ENCODE assay signal across 23 cellular contexts in genomic region chr1:151402764-151403163, GRCh38. TPM values are rescaled to one million over a fixed set of nuclear protein-coding genes. Genes with fewer than 3 reads are reported as not detected.
DNase-seq lines count a peak whose midpoint lies in the region; ATAC-seq, FAIRE-seq and TF ChIP-seq lines count a peak whose summit lies in the region.
"Had no signal": no experiment of that assay in that cellular context is flagged by ENCODE, and none has a peak within 500 bp of the region (broad histone marks: within the 10 kb centered on the region; RNA-seq: fewer than 3 reads in every experiment).

No MANE protein-coding gene starts in this region.

- POLR2A ChIA-PET in H1 (lab: Charles Lee; ENCODE audit: partially characterized antibody) (interaction anchor here (0.6 to 5.1 kb wide), 7 partner anchors 10 to 158 kb away, joined by 3 to 42 read pairs (median 3); no protein-coding TSS in a partner anchor), HEK293T (lab: Yijun Ruan, JAX) (interaction anchor here (1.2 to 1.8 kb wide), 4 partner anchors 9 to 213 kb away, joined by 3 to 6 read pairs (median 4); partner anchors contain the start of genes PI4KB and VPS72)

- ATAC-seq in activated T-cell treated with anti-CD3 and anti-CD28 coated beads, Interleukin-2, amount 50 U/mL, for 72 hours (replicated peaks in 1 of 2) = no peak
- ATAC-seq in T-helper 17 cell = no peak
- ATAC-seq: right cardiac atrium had no signal

- no peak overlapping the region for H3K4me3 Mint-ChIP-seq in activated T-cell treated with anti-CD3 and anti-CD28 coated beads, Interleukin-2, amount 50 U/mL, for 72 hours
- H3K4me3 Mint-ChIP-seq in T-helper 17 cell = no peak overlapping the region
- H3K4me3 Mint-ChIP-seq: memory B cell had no signal

- no peaks in the 10 kb centered on the region for H3K27me3 Mint-ChIP-seq in activated T-cell treated with anti-CD3 and anti-CD28 coated beads, Interleukin-2, amount 50 U/mL, for 72 hours (ENCODE audit: low read depth)
- H3K27me3 Mint-ChIP-seq in T-helper 17 cell = no peaks in the 10 kb centered on the region
- H3K27me3 Mint-ChIP-seq: memory B cell had no signal

- H3K9me3 ChIP-seq in T-helper 17 cell (ENCODE audit: control insufficient read depth, low read length, poor library complexity, severe bottlenecking) (no peaks in the 10 kb centered on the region), H1 (ENCODE audit: insufficient read depth in 2 of 2, low read depth in 1 of 2, low read length in 1 of 2) (no peaks in the 10 kb centered on the region), neutrophil (no peaks in the 10 kb centered on the region)

- H4K20me1 ChIP-seq in H1 (replicated peaks in 1 of 2; ENCODE audit: control insufficient read depth in 1 of 2, insufficient read depth in 2 of 2, low read length in 2 of 2) = peaks cover 7 to 21% of the 10 kb centered on the region in 2 experiments

- peaks cover 17 to 30% of the 10 kb centered on the region in 2 donors for H3K36me3 Mint-ChIP-seq in activated T-cell treated with anti-CD3 and anti-CD28 coated beads, Interleukin-2, amount 50 U/mL, for 72 hours (ENCODE audit: insufficient read depth in 2 of 2)
- H3K36me3 Mint-ChIP-seq in T-helper 17 cell (ENCODE audit: low read depth) = peaks cover 7% of the 10 kb centered on the region

- in situ Hi-C loops in ACHN (cut with HindIII; ENCODE audit: low pct_ligation_motif_present, low pct_unique_long_range_greater_than_20kb, low sequenced_read_pairs) = no loop called here

- peaks cover 9 to 15% of the 10 kb centered on the region in 2 experiments; a peak in 3 of 4 replicates for H3K79me2 ChIP-seq in H1 (ENCODE audit: control insufficient read depth in 1 of 2, insufficient read depth in 2 of 2, low read length in 2 of 2)

- H2AFZ ChIP-seq in H1 (ENCODE audit: low read length) = no peak overlapping the region
- H2AFZ ChIP-seq: hepatocyte had no signal

- H4K8ac ChIP-seq in H1 (ENCODE audit: extremely low read depth, insufficient read depth, low read length) = no peak overlapping the region

- no peak overlapping the region for H3K23ac ChIP-seq in H1 (ENCODE audit: insufficient read length)

- H3K4me3 ChIP-seq in H1 (ENCODE audit: extremely low read depth in 1 of 4, insufficient read depth in 2 of 4, low read depth in 3 of 4, low read length in 4 of 4) = no peak overlapping the region
- H3K4me3 ChIP-seq in neutrophil (ENCODE audit: low read depth in 1 of 2, low read length in 1 of 2) = no peak overlapping the region
- H3K4me3 ChIP-seq: hepatocyte had no signal

- no peak overlapping the region for H2BK15ac ChIP-seq in H1 (ENCODE audit: low read length)

- H3K4me2 ChIP-seq in H1 (ENCODE audit: insufficient read depth in 1 of 2, low read depth in 2 of 2, low read length in 2 of 2) = no peak overlapping the region
- H3K4me2 ChIP-seq: hepatocyte had no signal

- no peaks in the 10 kb centered on the region for H3K9me3 Mint-ChIP-seq in activated T-cell treated with anti-CD3 and anti-CD28 coated beads, Interleukin-2, amount 50 U/mL, for 72 hours
- H3K9me3 Mint-ChIP-seq: memory B cell had no signal

- H3K27me3 ChIP-seq in H1 (replicated peaks in 1 of 4; ENCODE audit: control insufficient read depth in 3 of 4, extremely low read depth in 1 of 4, insufficient read depth in 3 of 4, low read length in 3 of 4) (no peaks in the 10 kb centered on the region), neutrophil (no peaks in the 10 kb centered on the region)
- H3K27me3 ChIP-seq: hepatocyte had no signal

- no peak overlapping the region for H4K91ac ChIP-seq in H1 (replicated peaks; ENCODE audit: insufficient read length, low read length)

- H2AK5ac ChIP-seq in H1 (ENCODE audit: low read depth, low read length) = no peak overlapping the region

- H3K27ac ChIP-seq in H1 (ENCODE audit: low read depth, low read length) (no peak overlapping the region), neutrophil (peak overlapping the region; percentile 29)
- H3K27ac ChIP-seq: hepatocyte, HL-60 had no signal

- H2BK5ac ChIP-seq in H1 (ENCODE audit: low read depth, low read length) = no peak overlapping the region

- FAIRE-seq in H1 (lab: Jason Lieb, UNC) (no peak), D721Med (lab: Jason Lieb, UNC) (no peak)
- FAIRE-seq: endometrium, GM19239, kidney had no signal

- no peak for TF ChIP-seq EP300 in H1 (IDR thresholded peaks at IDR 0.05; ENCODE audit: borderline replicate concordance in 1 of 2, low read depth in 2 of 2, low read length in 2 of 2)

- no peak overlapping the region for H3K4ac ChIP-seq in H1 (replicated peaks; ENCODE audit: insufficient read length, low read depth, low read length)

- H3K23me2 ChIP-seq in H1 (ENCODE audit: low read depth, low read length) = 0 out of 2 replicates have a peak, but pooled peaks cover 3% of the 10 kb centered on the region

- peak overlapping the region; percentile 88 for H3K27ac Mint-ChIP-seq in activated T-cell treated with anti-CD3 and anti-CD28 coated beads, Interleukin-2, amount 50 U/mL, for 72 hours
- peak overlapping the region; percentile 21 for H3K27ac Mint-ChIP-seq in T-helper 17 cell
- H3K27ac Mint-ChIP-seq: memory B cell had no signal

- no peak for TF ChIP-seq RAD21 in H1 (IDR thresholded peaks at IDR 0.05 in 1 of 2, conservative IDR thresholded peaks at IDR 0.05 in 1 of 2; ENCODE audit: low read depth in 2 of 2, low read length in 2 of 2)

- peaks cover 0 to 4% (median under 1%) of the 10 kb centered on the region in 4 experiments; a peak in 3 of 7 replicates for H3K4me1 ChIP-seq in H1 (replicated peaks in 1 of 4; ENCODE audit: control insufficient read depth in 3 of 4, insufficient read depth in 4 of 4, low read length in 3 of 4)
- peaks cover 8 to 15% of the 10 kb centered on the region in 2 experiments for H3K4me1 ChIP-seq in neutrophil (ENCODE audit: control insufficient read depth in 1 of 2, insufficient read depth in 1 of 2, low read depth in 1 of 2, low read length in 1 of 2)

- no peak overlapping the region for H3K9ac ChIP-seq in H1 (replicated peaks in 1 of 4; ENCODE audit: extremely low read depth in 1 of 4, low read depth in 3 of 4, low read length in 3 of 4)

- CTCF ChIA-PET in H1 (lab: Charles Lee; ENCODE audit: partially characterized antibody) = interaction anchor here (1.7 kb wide), 1 partner anchor 102 kb away, joined by 9 read pairs; no protein-coding TSS in a partner anchor
- CTCF ChIA-PET in HEK293T (lab: Yijun Ruan, JAX) = interaction anchor here (0.8 kb wide), 1 partner anchor 62 kb away, joined by 3 read pairs; no protein-coding TSS in a partner anchor

- H3K79me1 ChIP-seq in H1 (ENCODE audit: low read depth, low read length) = peaks cover 11% of the 10 kb centered on the region

- peak in 1 of 2 experiments; percentile 9; a peak in 1 of 3 replicates for TF ChIP-seq POLR2A in H1 (IDR thresholded peaks at IDR 0.05; ENCODE audit: control extremely low read depth in 1 of 2, low read depth in 2 of 2, low read length in 2 of 2)

- H2BK12ac ChIP-seq in H1 (ENCODE audit: low read depth, low read length) = no peak overlapping the region

- no peak overlapping the region for H4K5ac ChIP-seq in H1 (ENCODE audit: insufficient read length, low read depth, low read length)

- peaks cover 43% of the 10 kb centered on the region for H3K4me1 Mint-ChIP-seq in activated T-cell treated with anti-CD3 and anti-CD28 coated beads, Interleukin-2, amount 50 U/mL, for 72 hours (ENCODE audit: low read depth)
- H3K4me1 Mint-ChIP-seq in T-helper 17 cell = peaks cover 20% of the 10 kb centered on the region

- 82% methylated on average over 2 of the region's 2 CpGs; no CpG with 5 or more reads in 1 of the 2 experiments for WGBS in H1 (ENCODE audit: extremely low coverage in 1 of 2, insufficient coverage in 1 of 2, insufficient read length in 1 of 2, insufficient replicate concordance in 2 of 2, low coverage in 1 of 2, low lambda C conversion rate in 2 of 2, missing lambda C conversion rate in 1 of 2), 2 experiments

- no peak overlapping the region for H3K14ac ChIP-seq in H1 (ENCODE audit: insufficient read length)

- peaks cover 33 to 64% (median 51%) of the 10 kb centered on the region in 4 experiments for H3K36me3 ChIP-seq in H1 (ENCODE audit: control insufficient read depth in 2 of 4, insufficient read depth in 4 of 4, low read length in 3 of 4)
- peaks cover 77% of the 10 kb centered on the region for H3K36me3 ChIP-seq in neutrophil

- no peak overlapping the region for H3K18ac ChIP-seq in H1 (ENCODE audit: extremely low read depth, low read length)

- no peak overlapping the region for H2BK120ac ChIP-seq in H1 (replicated peaks; ENCODE audit: low read depth, low read length)

- H2BK20ac ChIP-seq in H1 (ENCODE audit: low read length) = no peak overlapping the region

- no peak for TF ChIP-seq CTCF in H1 (IDR thresholded peaks at IDR 0.05; ENCODE audit: control extremely low read depth in 1 of 3, insufficient read depth in 1 of 3, low read depth in 1 of 3, low read length in 3 of 3)
- no peak for TF ChIP-seq CTCF in neutrophil (IDR thresholded peaks at IDR 0.05)
- TF ChIP-seq CTCF in D721Med (IDR thresholded peaks at IDR 0.05; ENCODE audit: insufficient read depth, missing control alignments) = no peak

- DNase-seq in activated T-cell treated with anti-CD3 and anti-CD28 coated beads, Interleukin-2, amount 50 U/mL, for 72 hours = no peak
- no peak for DNase-seq in activated T-cell treated with anti-CD3 and anti-CD28 coated beads, Interleukin-2, amount 50 U/mL, for 48 hours
- DNase-seq in T-helper 17 cell (no peak), H1 (ENCODE audit: low read depth in 1 of 2, low spot score in 2 of 2) (no peak), D721Med (ENCODE audit: insufficient read length, low spot score) (no peak), HEK293T (ENCODE audit: extremely low spot score) (no peak), ACHN (no peak)
- DNase-seq: activated effector memory CD4-positive, alpha-beta T cell treated with Interleukin-2 at 50 U/mL for 16 hours; aorta; H7; kidney; MV-4-11; NCI-H1930; NCI-H524; nucleus accumbens; right cardiac atrium; SW 1271 had no signal

- no peak overlapping the region for H3K56ac ChIP-seq in H1 (replicated peaks; ENCODE audit: insufficient read length, low read depth, low read length)

RNA-seq across cellular contexts. Expression of gene PSMB4, which starts 3.4 kb away (rescaled TPM):
- 100 to 1,000 TPM; 297 to 301 TPM for total RNA-seq in activated T-cell treated with anti-CD3 and anti-CD28 coated beads, Interleukin-2, amount 50 U/mL, for 72 hours
- 100 to 1,000 TPM; 283 to 299 TPM for total RNA-seq in T-helper 17 cell
- total RNA-seq in H1 (2021; fragmentation: NEBNext Ultra II Directional; extraction: Animal tissue kit (Norgen Biotek cat#: 25700)) = 422 and 430 TPM in 2 replicates
- 1,009 and 1,098 TPM in 2 replicates for polyA plus RNA-seq in H1 (2011; rRNA removed)
- polyA plus RNA-seq in H1 (2011; cell fraction: cytosol; rRNA removed) = 783 TPM
- 763 TPM for polyA plus RNA-seq in H1 (2011; cell fraction: nucleus; rRNA removed)
- polyA plus RNA-seq in H1 (2012, experiment 1 of 2) = 517 to 666 TPM (median 572 TPM) in 4 replicates
- polyA plus RNA-seq in H1 (2012, experiment 2 of 2) = 709 TPM
- polyA plus RNA-seq in H1 (2013, experiment 1 of 2) = 472 TPM
- 465 TPM for polyA plus RNA-seq in H1 (2013, experiment 2 of 2)
- polyA minus RNA-seq in H1 (2011; rRNA and poly(A)+ RNA removed) = 467 and 489 TPM in 2 replicates
- polyA minus RNA-seq in H1 (2011; cell fraction: cytosol; rRNA and poly(A)+ RNA removed) = 239 TPM
- polyA minus RNA-seq in H1 (2011; cell fraction: nucleus; rRNA and poly(A)+ RNA removed) = 135 TPM

RNA-seq across cellular contexts. Expression of gene SELENBP1, which starts 30.3 kb away (rescaled TPM):
- total RNA-seq in activated T-cell treated with anti-CD3 and anti-CD28 coated beads, Interleukin-2, amount 50 U/mL, for 72 hours = not detected
- total RNA-seq in T-helper 17 cell = not detected
- 15.3 and 20.0 TPM in 2 replicates for total RNA-seq in H1 (2021; fragmentation: NEBNext Ultra II Directional; extraction: Animal tissue kit (Norgen Biotek cat#: 25700))
- polyA plus RNA-seq in H1 (2011; rRNA removed) = 32.4 and 39.4 TPM in 2 replicates
- 39.9 TPM for polyA plus RNA-seq in H1 (2011; cell fraction: cytosol; rRNA removed)
- polyA plus RNA-seq in H1 (2011; cell fraction: nucleus; rRNA removed) = 120 TPM
- 22.5 to 28.2 TPM (median 25.5 TPM) in 4 replicates for polyA plus RNA-seq in H1 (2012, experiment 1 of 2)
- polyA plus RNA-seq in H1 (2012, experiment 2 of 2) = 18.5 TPM
- polyA plus RNA-seq in H1 (2013, experiment 1 of 2) = 11.7 TPM
- polyA plus RNA-seq in H1 (2013, experiment 2 of 2) = 10.3 TPM
- 18.6 and 27.3 TPM in 2 replicates for polyA minus RNA-seq in H1 (2011; rRNA and poly(A)+ RNA removed)
- polyA minus RNA-seq in H1 (2011; cell fraction: cytosol; rRNA and poly(A)+ RNA removed) = 12.6 TPM
- 12.8 TPM for polyA minus RNA-seq in H1 (2011; cell fraction: nucleus; rRNA and poly(A)+ RNA removed)

RNA-seq across cellular contexts. Expression of gene RFX5, which starts 55.7 kb away (rescaled TPM):
- total RNA-seq in activated T-cell treated with anti-CD3 and anti-CD28 coated beads, Interleukin-2, amount 50 U/mL, for 72 hours = 10 to 100 TPM; 67.6 to 95.4 TPM
- 100 to 1,000 TPM in 1 of 2 donors, 10 to 100 TPM in 1; 81.5 to 105 TPM for total RNA-seq in T-helper 17 cell
- 57.6 and 59.7 TPM in 2 replicates for total RNA-seq in H1 (2021; fragmentation: NEBNext Ultra II Directional; extraction: Animal tissue kit (Norgen Biotek cat#: 25700))
- polyA plus RNA-seq in H1 (2011; rRNA removed) = 27.8 and 29.9 TPM in 2 replicates
- 47.2 TPM for polyA plus RNA-seq in H1 (2011; cell fraction: cytosol; rRNA removed)
- 120 TPM for polyA plus RNA-seq in H1 (2011; cell fraction: nucleus; rRNA removed)
- 42.3 to 70.4 TPM (median 49.2 TPM) in 4 replicates for polyA plus RNA-seq in H1 (2012, experiment 1 of 2)
- polyA plus RNA-seq in H1 (2012, experiment 2 of 2) = 20.4 TPM
- 34.9 TPM for polyA plus RNA-seq in H1 (2013, experiment 1 of 2)
- 34.7 TPM for polyA plus RNA-seq in H1 (2013, experiment 2 of 2)
- polyA minus RNA-seq in H1 (2011; rRNA and poly(A)+ RNA removed) = 121 and 134 TPM in 2 replicates
- 38.2 TPM for polyA minus RNA-seq in H1 (2011; cell fraction: cytosol; rRNA and poly(A)+ RNA removed)
- 39.0 TPM for polyA minus RNA-seq in H1 (2011; cell fraction: nucleus; rRNA and poly(A)+ RNA removed)

RNA-seq across cellular contexts. Expression of gene POGZ, which starts 56.5 kb away (rescaled TPM):
- 100 to 1,000 TPM; 116 to 140 TPM for total RNA-seq in activated T-cell treated with anti-CD3 and anti-CD28 coated beads, Interleukin-2, amount 50 U/mL, for 72 hours
- 100 to 1,000 TPM in 1 of 2 donors, 10 to 100 TPM in 1; 94.9 to 105 TPM for total RNA-seq in T-helper 17 cell
- total RNA-seq in H1 (2021; fragmentation: NEBNext Ultra II Directional; extraction: Animal tissue kit (Norgen Biotek cat#: 25700)) = 105 and 109 TPM in 2 replicates
- polyA plus RNA-seq in H1 (2011; rRNA removed) = 66.4 and 69.7 TPM in 2 replicates
- polyA plus RNA-seq in H1 (2011; cell fraction: cytosol; rRNA removed) = 46.1 TPM
- 145 TPM for polyA plus RNA-seq in H1 (2011; cell fraction: nucleus; rRNA removed)
- polyA plus RNA-seq in H1 (2012, experiment 1 of 2) = 55.6 to 61.6 TPM (median 57.5 TPM) in 4 replicates
- 9.3 TPM for polyA plus RNA-seq in H1 (2012, experiment 2 of 2)
- 52.3 TPM for polyA plus RNA-seq in H1 (2013, experiment 1 of 2)
- 40.6 TPM for polyA plus RNA-seq in H1 (2013, experiment 2 of 2)
- polyA minus RNA-seq in H1 (2011; rRNA and poly(A)+ RNA removed) = 183 and 207 TPM in 2 replicates
- polyA minus RNA-seq in H1 (2011; cell fraction: cytosol; rRNA and poly(A)+ RNA removed) = 75.4 TPM
- polyA minus RNA-seq in H1 (2011; cell fraction: nucleus; rRNA and poly(A)+ RNA removed) = 133 TPM

Comparison
In these comparisons a context has a peak if more than half of its experiments do, and no peak if none do; other contexts are left out.
1. RNA of gene SELENBP1, which starts 30.3 kb away (total RNA-seq): 15.3 to 20.0 TPM in H1; not detected in T-helper 17 cell and not detected in activated T-cell treated with anti-CD3 and anti-CD28 coated beads, Interleukin-2, amount 50 U/mL, for 72 hours; every median in the first group is over 10 times any median in the second.